Comparison of ENCODE assay signal across 1 cellular context in the genomic region with DNA sequence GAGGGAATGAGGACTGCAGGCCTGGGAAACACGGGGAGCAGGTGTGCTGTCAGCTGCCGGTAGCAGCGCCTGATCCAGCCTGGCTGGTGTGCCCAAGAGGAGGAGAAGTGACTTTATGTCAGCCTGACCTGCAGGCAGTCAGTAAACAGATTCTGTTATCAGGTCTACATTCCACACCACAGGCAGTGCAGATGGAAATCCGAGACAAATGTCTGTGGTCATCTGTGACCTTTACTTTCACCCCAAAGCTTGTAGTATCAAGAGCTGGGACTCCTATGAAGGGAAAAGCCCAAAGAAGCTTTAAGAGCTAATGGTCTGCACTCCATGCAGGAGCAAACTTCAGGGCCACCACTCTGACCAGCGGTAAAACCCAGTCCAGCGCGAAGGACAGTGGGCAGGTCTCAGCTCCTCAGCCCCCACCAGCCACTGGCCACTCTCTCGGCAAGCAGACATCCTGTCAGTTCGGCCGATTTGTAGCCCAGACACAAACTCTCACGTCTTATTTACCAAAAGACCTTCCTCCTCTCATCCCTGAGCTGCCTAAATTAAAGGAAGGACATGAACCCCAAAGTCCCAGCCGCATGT.
TF ChIP-seq lines count a peak whose summit lies in the region.

No MANE protein-coding gene starts in this region.

TF ChIP-seq in K562, 482 proteins besides CTCF, POLR2A, EP300 and RAD21 (continues in another document):
- TF ChIP-seq PML (IDR thresholded peaks at IDR 0.05; ENCODE audit: low read length) = peak; percentile 35; the same call in 1 of the 2 replicates
- no peak for TF ChIP-seq NFE2 (IDR thresholded peaks at IDR 0.05; ENCODE audit: low read depth)
- TF ChIP-seq TCF3 (CRISPR knock-in tag; IDR thresholded peaks at IDR 0.05) = peak; percentile 87
- peak; percentile 72 for TF ChIP-seq NCOR1 (IDR thresholded peaks at IDR 0.05)
- TF ChIP-seq ATF7 (IDR thresholded peaks at IDR 0.05) = peak; percentile 57
- TF ChIP-seq STAT5A (IDR thresholded peaks at IDR 0.05; ENCODE audit: borderline replicate concordance, low read length) = peak; percentile 49; the same call in 1 of the 2 replicates
- no peak for TF ChIP-seq ZNF57 (CRISPR knock-in tag; IDR thresholded peaks at IDR 0.05)
- TF ChIP-seq, protein P1, sequence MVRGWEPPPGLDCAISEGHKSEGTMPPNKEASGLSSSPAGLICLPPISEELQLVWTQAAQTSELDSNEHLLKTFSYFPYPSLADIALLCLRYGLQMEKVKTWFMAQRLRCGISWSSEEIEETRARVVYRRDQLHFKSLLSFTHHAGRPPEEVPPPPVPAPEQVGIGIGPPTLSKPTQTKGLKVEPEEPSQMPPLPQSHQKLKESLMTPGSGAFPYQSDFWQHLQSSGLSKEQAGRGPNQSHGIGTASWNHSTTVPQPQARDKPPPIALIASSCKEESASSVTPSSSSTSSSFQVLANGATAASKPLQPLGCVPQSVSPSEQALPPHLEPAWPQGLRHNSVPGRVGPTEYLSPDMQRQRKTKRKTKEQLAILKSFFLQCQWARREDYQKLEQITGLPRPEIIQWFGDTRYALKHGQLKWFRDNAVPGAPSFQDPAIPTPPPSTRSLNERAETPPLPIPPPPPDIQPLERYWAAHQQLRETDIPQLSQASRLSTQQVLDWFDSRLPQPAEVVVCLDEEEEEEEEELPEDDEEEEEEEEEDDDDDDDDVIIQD (CRISPR knock-in tag; IDR thresholded peaks at IDR 0.05) = no peak
- TF ChIP-seq, protein P2, sequence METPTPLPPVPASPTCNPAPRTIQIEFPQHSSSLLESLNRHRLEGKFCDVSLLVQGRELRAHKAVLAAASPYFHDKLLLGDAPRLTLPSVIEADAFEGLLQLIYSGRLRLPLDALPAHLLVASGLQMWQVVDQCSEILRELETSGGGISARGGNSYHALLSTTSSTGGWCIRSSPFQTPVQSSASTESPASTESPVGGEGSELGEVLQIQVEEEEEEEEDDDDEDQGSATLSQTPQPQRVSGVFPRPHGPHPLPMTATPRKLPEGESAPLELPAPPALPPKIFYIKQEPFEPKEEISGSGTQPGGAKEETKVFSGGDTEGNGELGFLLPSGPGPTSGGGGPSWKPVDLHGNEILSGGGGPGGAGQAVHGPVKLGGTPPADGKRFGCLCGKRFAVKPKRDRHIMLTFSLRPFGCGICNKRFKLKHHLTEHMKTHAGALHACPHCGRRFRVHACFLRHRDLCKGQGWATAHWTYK (CRISPR knock-in tag; IDR thresholded peaks at IDR 0.05) = 0 out of 2 replicates have a peak, but pooled peaks have one; percentile 35
- TF ChIP-seq ZKSCAN8 (CRISPR knock-in tag; IDR thresholded peaks at IDR 0.05) = no peak
- no peak for TF ChIP-seq ZFP30 (CRISPR knock-in tag; IDR thresholded peaks at IDR 0.05; ENCODE audit: borderline replicate concordance)
- TF ChIP-seq, protein P3, sequence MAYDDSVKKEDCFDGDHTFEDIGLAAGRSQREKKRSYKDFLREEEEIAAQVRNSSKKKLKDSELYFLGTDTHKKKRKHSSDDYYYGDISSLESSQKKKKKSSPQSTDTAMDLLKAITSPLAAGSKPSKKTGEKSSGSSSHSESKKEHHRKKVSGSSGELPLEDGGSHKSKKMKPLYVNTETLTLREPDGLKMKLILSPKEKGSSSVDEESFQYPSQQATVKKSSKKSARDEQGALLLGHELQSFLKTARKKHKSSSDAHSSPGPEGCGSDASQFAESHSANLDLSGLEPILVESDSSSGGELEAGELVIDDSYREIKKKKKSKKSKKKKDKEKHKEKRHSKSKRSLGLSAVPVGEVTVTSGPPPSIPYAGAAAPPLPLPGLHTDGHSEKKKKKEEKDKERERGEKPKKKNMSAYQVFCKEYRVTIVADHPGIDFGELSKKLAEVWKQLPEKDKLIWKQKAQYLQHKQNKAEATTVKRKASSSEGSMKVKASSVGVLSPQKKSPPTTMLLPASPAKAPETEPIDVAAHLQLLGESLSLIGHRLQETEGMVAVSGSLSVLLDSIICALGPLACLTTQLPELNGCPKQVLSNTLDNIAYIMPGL (CRISPR knock-in tag; IDR thresholded peaks at IDR 0.05) = no peak
- TF ChIP-seq RCOR1 (IDR thresholded peaks at IDR 0.05; ENCODE audit: borderline replicate concordance in 1 of 2, low read depth in 2 of 2, low read length in 2 of 2) = peak; percentile 85 to 99; a peak in 3 of 4 replicates
- no peak for TF ChIP-seq ZNF239 (CRISPR knock-in tag; IDR thresholded peaks at IDR 0.05)
- TF ChIP-seq JUND (IDR thresholded peaks at IDR 0.05; ENCODE audit: borderline replicate concordance, low read depth, low read length) = peak; percentile 32; the same call in 1 of the 2 replicates
- TF ChIP-seq JUND (tag; IDR thresholded peaks at IDR 0.05; ENCODE audit: borderline replicate concordance, low read depth, low read length) = no peak; the same call in 2 of the 3 replicates
- no peak for TF ChIP-seq ELF2 (CRISPR knock-in tag; IDR thresholded peaks at IDR 0.05)
- TF ChIP-seq, protein P4, sequence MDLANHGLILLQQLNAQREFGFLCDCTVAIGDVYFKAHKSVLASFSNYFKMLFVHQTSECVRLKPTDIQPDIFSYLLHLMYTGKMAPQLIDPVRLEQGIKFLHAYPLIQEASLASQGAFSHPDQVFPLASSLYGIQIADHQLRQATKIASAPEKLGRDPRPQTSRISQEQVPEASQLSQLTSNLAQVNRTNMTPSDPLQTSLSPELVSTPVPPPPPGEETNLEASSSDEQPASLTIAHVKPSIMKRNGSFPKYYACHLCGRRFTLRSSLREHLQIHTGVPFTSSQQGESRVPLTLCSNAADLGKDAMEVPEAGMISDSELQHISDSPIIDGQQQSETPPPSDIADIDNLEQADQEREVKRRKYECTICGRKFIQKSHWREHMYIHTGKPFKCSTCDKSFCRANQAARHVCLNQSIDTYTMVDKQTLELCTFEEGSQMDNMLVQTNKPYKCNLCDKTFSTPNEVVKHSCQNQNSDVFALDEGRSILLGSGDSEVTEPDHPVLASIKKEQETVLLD (IDR thresholded peaks at IDR 0.05) = no peak
- peak; percentile 81 for TF ChIP-seq ARID1B (IDR thresholded peaks at IDR 0.05)
- TF ChIP-seq TRIM28 (IDR thresholded peaks at IDR 0.05) = no peak
- TF ChIP-seq SUPT5H (IDR thresholded peaks at IDR 0.05) = no peak
- no peak for TF ChIP-seq NFYB (IDR thresholded peaks at IDR 0.05; ENCODE audit: extremely low read depth, insufficient read length)
- no peak for TF ChIP-seq ZNF140 (CRISPR knock-in tag; IDR thresholded peaks at IDR 0.05)
- TF ChIP-seq TEAD1 (CRISPR knock-in tag; IDR thresholded peaks at IDR 0.05) = peak; percentile 81 to 93; a peak in 3 of 4 replicates
- TF ChIP-seq ZSCAN29 (IDR thresholded peaks at IDR 0.05) = no peak
- TF ChIP-seq HDAC2 (IDR thresholded peaks at IDR 0.05) = peak; percentile 72; the same call in 1 of the 2 replicates
- TF ChIP-seq, protein P5, sequence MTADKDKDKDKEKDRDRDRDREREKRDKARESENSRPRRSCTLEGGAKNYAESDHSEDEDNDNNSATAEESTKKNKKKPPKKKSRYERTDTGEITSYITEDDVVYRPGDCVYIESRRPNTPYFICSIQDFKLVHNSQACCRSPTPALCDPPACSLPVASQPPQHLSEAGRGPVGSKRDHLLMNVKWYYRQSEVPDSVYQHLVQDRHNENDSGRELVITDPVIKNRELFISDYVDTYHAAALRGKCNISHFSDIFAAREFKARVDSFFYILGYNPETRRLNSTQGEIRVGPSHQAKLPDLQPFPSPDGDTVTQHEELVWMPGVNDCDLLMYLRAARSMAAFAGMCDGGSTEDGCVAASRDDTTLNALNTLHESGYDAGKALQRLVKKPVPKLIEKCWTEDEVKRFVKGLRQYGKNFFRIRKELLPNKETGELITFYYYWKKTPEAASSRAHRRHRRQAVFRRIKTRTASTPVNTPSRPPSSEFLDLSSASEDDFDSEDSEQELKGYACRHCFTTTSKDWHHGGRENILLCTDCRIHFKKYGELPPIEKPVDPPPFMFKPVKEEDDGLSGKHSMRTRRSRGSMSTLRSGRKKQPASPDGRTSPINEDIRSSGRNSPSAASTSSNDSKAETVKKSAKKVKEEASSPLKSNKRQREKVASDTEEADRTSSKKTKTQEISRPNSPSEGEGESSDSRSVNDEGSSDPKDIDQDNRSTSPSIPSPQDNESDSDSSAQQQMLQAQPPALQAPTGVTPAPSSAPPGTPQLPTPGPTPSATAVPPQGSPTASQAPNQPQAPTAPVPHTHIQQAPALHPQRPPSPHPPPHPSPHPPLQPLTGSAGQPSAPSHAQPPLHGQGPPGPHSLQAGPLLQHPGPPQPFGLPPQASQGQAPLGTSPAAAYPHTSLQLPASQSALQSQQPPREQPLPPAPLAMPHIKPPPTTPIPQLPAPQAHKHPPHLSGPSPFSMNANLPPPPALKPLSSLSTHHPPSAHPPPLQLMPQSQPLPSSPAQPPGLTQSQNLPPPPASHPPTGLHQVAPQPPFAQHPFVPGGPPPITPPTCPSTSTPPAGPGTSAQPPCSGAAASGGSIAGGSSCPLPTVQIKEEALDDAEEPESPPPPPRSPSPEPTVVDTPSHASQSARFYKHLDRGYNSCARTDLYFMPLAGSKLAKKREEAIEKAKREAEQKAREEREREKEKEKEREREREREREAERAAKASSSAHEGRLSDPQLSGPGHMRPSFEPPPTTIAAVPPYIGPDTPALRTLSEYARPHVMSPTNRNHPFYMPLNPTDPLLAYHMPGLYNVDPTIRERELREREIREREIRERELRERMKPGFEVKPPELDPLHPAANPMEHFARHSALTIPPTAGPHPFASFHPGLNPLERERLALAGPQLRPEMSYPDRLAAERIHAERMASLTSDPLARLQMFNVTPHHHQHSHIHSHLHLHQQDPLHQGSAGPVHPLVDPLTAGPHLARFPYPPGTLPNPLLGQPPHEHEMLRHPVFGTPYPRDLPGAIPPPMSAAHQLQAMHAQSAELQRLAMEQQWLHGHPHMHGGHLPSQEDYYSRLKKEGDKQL (CRISPR knock-in tag; IDR thresholded peaks at IDR 0.05; ENCODE audit: borderline replicate concordance) = no peak
- no peak for TF ChIP-seq ASH1L (IDR thresholded peaks at IDR 0.05; ENCODE audit: borderline replicate concordance, low read depth, partially characterized antibody)
- TF ChIP-seq, protein P6, sequence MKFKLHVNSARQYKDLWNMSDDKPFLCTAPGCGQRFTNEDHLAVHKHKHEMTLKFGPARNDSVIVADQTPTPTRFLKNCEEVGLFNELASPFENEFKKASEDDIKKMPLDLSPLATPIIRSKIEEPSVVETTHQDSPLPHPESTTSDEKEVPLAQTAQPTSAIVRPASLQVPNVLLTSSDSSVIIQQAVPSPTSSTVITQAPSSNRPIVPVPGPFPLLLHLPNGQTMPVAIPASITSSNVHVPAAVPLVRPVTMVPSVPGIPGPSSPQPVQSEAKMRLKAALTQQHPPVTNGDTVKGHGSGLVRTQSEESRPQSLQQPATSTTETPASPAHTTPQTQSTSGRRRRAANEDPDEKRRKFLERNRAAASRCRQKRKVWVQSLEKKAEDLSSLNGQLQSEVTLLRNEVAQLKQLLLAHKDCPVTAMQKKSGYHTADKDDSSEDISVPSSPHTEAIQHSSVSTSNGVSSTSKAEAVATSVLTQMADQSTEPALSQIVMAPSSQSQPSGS (CRISPR knock-in tag; IDR thresholded peaks at IDR 0.05) = no peak
- peak in 1 of 2 experiments; percentile 88; a peak in 2 of 4 replicates for TF ChIP-seq HDAC1 (IDR thresholded peaks at IDR 0.05)
- TF ChIP-seq SMAD4 (CRISPR knock-in tag; conservative IDR thresholded peaks at IDR 0.05) = peak; percentile 82
- no peak for TF ChIP-seq ERF (CRISPR knock-in tag; IDR thresholded peaks at IDR 0.05)
- TF ChIP-seq NR4A1 (CRISPR knock-in tag; IDR thresholded peaks at IDR 0.05) = 0 out of 2 replicates have a peak, but pooled peaks have one; percentile 38
- TF ChIP-seq NR4A1 (tag; IDR thresholded peaks at IDR 0.05) = no peak
- peak in 1 of 2 experiments; percentile 65; a peak in 1 of 4 replicates for TF ChIP-seq TBL1XR1 (IDR thresholded peaks at IDR 0.05; ENCODE audit: low read length in 2 of 2)
- 0 out of 3 replicates have a peak, but pooled peaks of 1 of the 2 experiments have one; percentile 20 for TF ChIP-seq CBX3 (IDR thresholded peaks at IDR 0.05; ENCODE audit: borderline replicate concordance in 1 of 2, low read length in 2 of 2)
- 0 out of 2 replicates have a peak, but pooled peaks have one; percentile 24 for TF ChIP-seq MBD2 (IDR thresholded peaks at IDR 0.05; ENCODE audit: borderline replicate concordance, low read depth)
- TF ChIP-seq, protein P7, sequence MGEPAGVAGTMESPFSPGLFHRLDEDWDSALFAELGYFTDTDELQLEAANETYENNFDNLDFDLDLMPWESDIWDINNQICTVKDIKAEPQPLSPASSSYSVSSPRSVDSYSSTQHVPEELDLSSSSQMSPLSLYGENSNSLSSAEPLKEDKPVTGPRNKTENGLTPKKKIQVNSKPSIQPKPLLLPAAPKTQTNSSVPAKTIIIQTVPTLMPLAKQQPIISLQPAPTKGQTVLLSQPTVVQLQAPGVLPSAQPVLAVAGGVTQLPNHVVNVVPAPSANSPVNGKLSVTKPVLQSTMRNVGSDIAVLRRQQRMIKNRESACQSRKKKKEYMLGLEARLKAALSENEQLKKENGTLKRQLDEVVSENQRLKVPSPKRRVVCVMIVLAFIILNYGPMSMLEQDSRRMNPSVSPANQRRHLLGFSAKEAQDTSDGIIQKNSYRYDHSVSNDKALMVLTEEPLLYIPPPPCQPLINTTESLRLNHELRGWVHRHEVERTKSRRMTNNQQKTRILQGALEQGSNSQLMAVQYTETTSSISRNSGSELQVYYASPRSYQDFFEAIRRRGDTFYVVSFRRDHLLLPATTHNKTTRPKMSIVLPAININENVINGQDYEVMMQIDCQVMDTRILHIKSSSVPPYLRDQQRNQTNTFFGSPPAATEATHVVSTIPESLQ (CRISPR knock-in tag; IDR thresholded peaks at IDR 0.05) = no peak
- TF ChIP-seq, protein P8, sequence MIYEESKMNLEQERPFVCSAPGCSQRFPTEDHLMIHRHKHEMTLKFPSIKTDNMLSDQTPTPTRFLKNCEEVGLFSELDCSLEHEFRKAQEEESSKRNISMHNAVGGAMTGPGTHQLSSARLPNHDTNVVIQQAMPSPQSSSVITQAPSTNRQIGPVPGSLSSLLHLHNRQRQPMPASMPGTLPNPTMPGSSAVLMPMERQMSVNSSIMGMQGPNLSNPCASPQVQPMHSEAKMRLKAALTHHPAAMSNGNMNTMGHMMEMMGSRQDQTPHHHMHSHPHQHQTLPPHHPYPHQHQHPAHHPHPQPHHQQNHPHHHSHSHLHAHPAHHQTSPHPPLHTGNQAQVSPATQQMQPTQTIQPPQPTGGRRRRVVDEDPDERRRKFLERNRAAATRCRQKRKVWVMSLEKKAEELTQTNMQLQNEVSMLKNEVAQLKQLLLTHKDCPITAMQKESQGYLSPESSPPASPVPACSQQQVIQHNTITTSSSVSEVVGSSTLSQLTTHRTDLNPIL (CRISPR knock-in tag; IDR thresholded peaks at IDR 0.05) = no peak
- 0 out of 2 replicates have a peak, but pooled peaks have one; percentile 30 for TF ChIP-seq DMBX1 (CRISPR knock-in tag; IDR thresholded peaks at IDR 0.05; ENCODE audit: borderline replicate concordance)
- TF ChIP-seq, protein P9, sequence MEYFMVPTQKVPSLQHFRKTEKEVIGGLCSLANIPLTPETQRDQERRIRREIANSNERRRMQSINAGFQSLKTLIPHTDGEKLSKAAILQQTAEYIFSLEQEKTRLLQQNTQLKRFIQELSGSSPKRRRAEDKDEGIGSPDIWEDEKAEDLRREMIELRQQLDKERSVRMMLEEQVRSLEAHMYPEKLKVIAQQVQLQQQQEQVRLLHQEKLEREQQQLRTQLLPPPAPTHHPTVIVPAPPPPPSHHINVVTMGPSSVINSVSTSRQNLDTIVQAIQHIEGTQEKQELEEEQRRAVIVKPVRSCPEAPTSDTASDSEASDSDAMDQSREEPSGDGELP (CRISPR knock-in tag; IDR thresholded peaks at IDR 0.05; ENCODE audit: borderline replicate concordance) = peak; percentile 24; the same call in 1 of the 2 replicates
